ENCODE assay signal across 8 cellular contexts in genomic region chr2:227472265-227473018, GRCh38. TPM values are rescaled to one million over a fixed set of nuclear protein-coding genes. Genes with fewer than 3 reads are reported as not detected.
A peak's percentile ranks its signal among the peaks of the same experiment; 100 is the strongest.
DNase-seq lines count a peak whose midpoint lies in the region; ATAC-seq and TF ChIP-seq lines count a peak whose summit lies in the region.

No MANE protein-coding gene starts in this region.

- no CpG with 5 or more reads among the region's 96 CpGs for WGBS in mesendoderm (ENCODE audit: extremely low coverage, insufficient coverage, low lambda C conversion rate)

- peak overlapping the region; percentile 60 for H3K27ac ChIP-seq in mesendoderm (ENCODE audit: low read depth, low read length)
- H3K27ac ChIP-seq in stomach smooth muscle (ENCODE audit: low read length), result peak overlapping the region; percentile 49

- H3K4me2 ChIP-seq in mesendoderm (ENCODE audit: low read length), result no peak overlapping the region

- peak overlapping the region; percentile 91 for H3K4me3 ChIP-seq in mesendoderm (ENCODE audit: low read length)
- H3K4me3 ChIP-seq in stomach smooth muscle (ENCODE audit: low read length in 2 of 2), result peak overlapping the region; percentile 58 to 83

- H2BK120ac ChIP-seq in mesendoderm (ENCODE audit: low read depth, low read length), result no peak overlapping the region

- H3K4me1 ChIP-seq in mesendoderm (ENCODE audit: control insufficient read depth, low read depth, low read length) (no peaks in the 10 kb centered on the region), stomach smooth muscle (ENCODE audit: control insufficient read depth, insufficient read depth, low read length) (peaks cover 3% of the 10 kb centered on the region)

- no peaks in the 10 kb centered on the region for H3K9me3 Mint-ChIP-seq in effector memory CD8-positive, alpha-beta T cell

- H4K5ac ChIP-seq in mesendoderm (ENCODE audit: low read length), result no peak overlapping the region

- H3K9me3 ChIP-seq in stomach smooth muscle (ENCODE audit: control insufficient read depth in 2 of 2, low read length in 2 of 2), result no peaks in the 10 kb centered on the region

- peak overlapping the region; percentile 83 for H3K4ac ChIP-seq in mesendoderm (ENCODE audit: low read depth, low read length)

- peaks cover 8% of the 10 kb centered on the region for H3K36me3 Mint-ChIP-seq in effector memory CD8-positive, alpha-beta T cell (ENCODE audit: insufficient read depth)

- H4K8ac ChIP-seq in mesendoderm (ENCODE audit: low read depth, low read length), result no peak overlapping the region

- no peaks in the 10 kb centered on the region for H3K79me1 ChIP-seq in mesendoderm (ENCODE audit: low read length)

- no peak overlapping the region for H2BK15ac ChIP-seq in mesendoderm (replicated peaks; ENCODE audit: low read depth)

- H3K36me3 ChIP-seq in mesendoderm (ENCODE audit: control insufficient read depth, insufficient read depth, low read length), result no peaks in the 10 kb centered on the region
- no peaks in the 10 kb centered on the region for H3K36me3 ChIP-seq in stomach smooth muscle (ENCODE audit: control insufficient read depth in 2 of 2, insufficient read depth in 2 of 2, low read length in 2 of 2)

- ATAC-seq in HG03558 (IDR thresholded peaks at IDR 0.05; ENCODE audit: extremely low read depth, unreplicated experiment), result peak; percentile 43
- peak; percentile 69 for ATAC-seq in effector memory CD8-positive, alpha-beta T cell (replicated peaks)

- peak overlapping the region; percentile 91 for H3K23ac ChIP-seq in mesendoderm (ENCODE audit: low read length)

- peak; percentile 78 for DNase-seq in D341Med (ENCODE audit: low spot score)
- DNase-seq in GM20000 (ENCODE audit: low spot score), result peak; percentile 82
- DNase-seq in activated CD4-positive, alpha-beta T cell treated with anti-CD3 and anti-CD28 coated beads for 1 hour, result peak; percentile 32
- DNase-seq in effector memory CD8-positive, alpha-beta T cell, result peak in 2 of 3 experiments; percentile 14 to 31
- no peak for DNase-seq in mesendoderm
- no peak for DNase-seq in GF-D8 (lab: John Stamatoyannopoulos, UW)

- peak overlapping the region; percentile 97 for H3K18ac ChIP-seq in mesendoderm (ENCODE audit: low read length)

- H2AK5ac ChIP-seq in mesendoderm (ENCODE audit: low read length), result no peak overlapping the region

- TF ChIP-seq CTCF in GM20000 (IDR thresholded peaks at IDR 0.05; ENCODE audit: extremely low read depth, missing control alignments), result no peak

- peaks cover 43% of the 10 kb centered on the region for H3K79me2 ChIP-seq in mesendoderm (ENCODE audit: control insufficient read depth, insufficient read depth, low read length)

- peak overlapping the region; percentile 86 to 90 for H3K27ac Mint-ChIP-seq in effector memory CD8-positive, alpha-beta T cell

- H3K56ac ChIP-seq in mesendoderm (ENCODE audit: low read length), result peak overlapping the region; percentile 95

- H3K27me3 ChIP-seq in mesendoderm (ENCODE audit: insufficient read depth, low read length, poor library complexity) (no peaks in the 10 kb centered on the region), stomach smooth muscle (ENCODE audit: control insufficient read depth in 1 of 2, insufficient read depth in 2 of 2, low read length in 2 of 2) (no peaks in the 10 kb centered on the region)

- H2BK5ac ChIP-seq in mesendoderm (ENCODE audit: low read length), result no peak overlapping the region

- H3K4me3 Mint-ChIP-seq in effector memory CD8-positive, alpha-beta T cell, result peak overlapping the region; percentile 71 to 93

- peak overlapping the region; percentile 92 for H3K9ac ChIP-seq in mesendoderm (ENCODE audit: low read length)
- H3K9ac ChIP-seq in stomach smooth muscle (ENCODE audit: low read length in 2 of 2), result peak overlapping the region; percentile 62 to 71

- no peaks in the 10 kb centered on the region for H3K27me3 Mint-ChIP-seq in effector memory CD8-positive, alpha-beta T cell

- peaks cover 18 to 28% of the 10 kb centered on the region in 2 donors for H3K4me1 Mint-ChIP-seq in effector memory CD8-positive, alpha-beta T cell (ENCODE audit: low read depth in 2 of 2)

RNA-seq across cellular contexts. Expression of gene AGFG1, which starts 0.5 kb away (rescaled TPM):
- polyA plus RNA-seq in mesendoderm (2013, experiment 1 of 2), result 68.7 TPM
- polyA plus RNA-seq in mesendoderm (2013, experiment 2 of 2), result 69.9 TPM

Comparison
In these comparisons a context has a peak if more than half of its experiments do, and no peak if none do; other contexts are left out.
1. DNase-seq: peak in D341Med (single experiment), GM20000 (single experiment), activated CD4-positive, alpha-beta T cell treated with anti-CD3 and anti-CD28 coated beads for 1 hour (single experiment) and effector memory CD8-positive, alpha-beta T cell (2 of 3); none in mesendoderm (single experiment) and GF-D8 (single experiment).